In the genomic region with DNA sequence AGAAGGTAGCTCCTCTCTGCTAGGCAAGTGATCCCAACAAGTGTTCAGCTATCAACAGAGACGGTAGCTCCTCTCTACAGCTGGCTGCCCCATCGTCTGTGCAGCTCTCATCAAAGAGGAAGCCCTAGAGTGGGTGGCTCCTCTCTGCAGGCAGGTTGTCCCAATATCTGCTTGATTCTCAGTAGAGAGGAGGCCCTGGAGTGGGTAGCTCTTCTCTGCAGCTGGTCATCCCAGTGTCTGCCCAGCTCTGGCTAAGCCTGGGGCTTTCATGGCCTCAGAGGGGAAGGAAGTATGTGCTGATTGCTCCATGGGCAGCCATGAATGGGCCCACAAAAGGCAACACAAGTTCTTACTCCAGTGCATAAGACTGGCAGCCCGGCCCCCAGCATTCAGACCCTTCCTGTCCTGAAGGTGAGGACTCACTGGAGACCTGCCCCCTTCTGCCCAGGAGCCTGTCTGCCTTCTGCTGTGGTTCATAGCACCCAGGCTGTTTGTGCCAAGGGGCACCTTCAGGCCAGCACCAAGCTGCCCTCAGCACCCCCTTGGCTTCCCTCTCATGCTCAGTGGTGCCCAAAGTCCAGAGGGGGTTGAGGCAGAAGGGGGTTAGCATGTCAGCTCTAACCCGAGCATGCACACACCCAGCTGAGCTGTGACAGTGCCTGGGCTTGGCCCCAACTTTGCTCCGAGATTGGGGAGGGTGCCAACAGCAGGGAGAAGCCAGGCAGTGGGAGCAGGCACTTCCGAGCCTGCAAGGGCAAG, we compare ENCODE assay signal across 16 cellular contexts. TPM values are rescaled to one million over a fixed set of nuclear protein-coding genes. Genes with fewer than 3 reads are reported as not detected.
DNase-seq lines count a peak whose midpoint lies in the region; ATAC-seq and TF ChIP-seq lines count a peak whose summit lies in the region.
"Had no signal": no experiment of that assay in that cellular context is flagged by ENCODE, and none has a peak within 500 bp of the region (broad histone marks: within the 10 kb centered on the region; RNA-seq: fewer than 3 reads in every experiment).

No MANE protein-coding gene starts in this region.

- H3K27ac Mint-ChIP-seq in effector memory CD8-positive, alpha-beta T cell, result no peak overlapping the region
- H3K27ac Mint-ChIP-seq: CD4-positive, alpha-beta memory T cell had no signal

- TF ChIP-seq CTCF in lower lobe of right lung (IDR thresholded peaks at IDR 0.05), result no peak
- no peak for TF ChIP-seq CTCF in neural cell (IDR thresholded peaks at IDR 0.05; ENCODE audit: poor library complexity, severe bottlenecking)
- no peak for TF ChIP-seq CTCF in spleen (IDR thresholded peaks at IDR 0.05 in 8 of 11, conservative IDR thresholded peaks at IDR 0.05 in 3 of 11)

- H2AFZ ChIP-seq in neural cell (ENCODE audit: low read depth, low read length), result no peak overlapping the region
- H2AFZ ChIP-seq: GM23248 had no signal

- H3K36me3 ChIP-seq in lower lobe of right lung (peaks cover 6% of the 10 kb centered on the region), neural cell (ENCODE audit: insufficient read depth, low read length) (no peaks in the 10 kb centered on the region), spleen (no peaks in the 10 kb centered on the region)

- H3K9me3 ChIP-seq in lower lobe of right lung (no peaks in the 10 kb centered on the region), neural cell (ENCODE audit: low read length) (no peaks in the 10 kb centered on the region), spleen (no peaks in the 10 kb centered on the region)

- WGBS in spleen, 5 donors, result 58 to 90% (median 85%) methylated on average over 2 to 6 of the region's 6 CpGs

- H3K4me2 ChIP-seq in neural cell (ENCODE audit: low read length), result no peak overlapping the region

- H3K9me3 Mint-ChIP-seq in effector memory CD8-positive, alpha-beta T cell, result no peaks in the 10 kb centered on the region
- H3K9me3 Mint-ChIP-seq: CD4-positive, alpha-beta memory T cell had no signal

- no peaks in the 10 kb centered on the region for H3K9me2 ChIP-seq in neural cell (ENCODE audit: insufficient read depth, low read length)

- TF ChIP-seq RAD21 in neural cell (conservative IDR thresholded peaks at IDR 0.05), result no peak

- H3K4me3 Mint-ChIP-seq in effector memory CD8-positive, alpha-beta T cell, result no peak overlapping the region
- H3K4me3 Mint-ChIP-seq: CD4-positive, alpha-beta memory T cell had no signal

- H3F3A ChIP-seq in neural cell (ENCODE audit: insufficient read depth, low read length, poor library complexity, severe bottlenecking), result peaks cover 5% of the 10 kb centered on the region

- peak overlapping the region; percentile 59 for H3K9ac ChIP-seq in neural cell (ENCODE audit: low read length)
- H3K9ac ChIP-seq: GM23248 had no signal

- H3K27me3 Mint-ChIP-seq in effector memory CD8-positive, alpha-beta T cell, result peaks cover 0 to 23% of the 10 kb centered on the region in 2 donors

- H3K4me1 ChIP-seq in lower lobe of right lung (no peaks in the 10 kb centered on the region), spleen (no peaks in the 10 kb centered on the region)

- intact Hi-C loops in lower lobe of right lung (cut with DNase I), result no loop called here
- intact Hi-C loops in spleen (cut with DNase I; ENCODE audit: low total_unique reads), result no loop called here

- no peaks in the 10 kb centered on the region for H3K79me2 ChIP-seq in neural cell (replicated peaks; ENCODE audit: insufficient read depth, low read length)

- H3K4me1 Mint-ChIP-seq in effector memory CD8-positive, alpha-beta T cell (ENCODE audit: low read depth in 2 of 2), result no peaks in the 10 kb centered on the region
- H3K4me1 Mint-ChIP-seq: CD4-positive, alpha-beta memory T cell had no signal

- no peak for DNase-seq in lower lobe of right lung
- peak; percentile 69 for DNase-seq in spleen
- no peak for DNase-seq in effector memory CD8-positive, alpha-beta T cell
- DNase-seq in NCI-H1048 (lab: John Stamatoyannopoulos, UW), result no peak
- DNase-seq: C1 segment of cervical spinal cord; Calu3; CD4-positive, alpha-beta memory T cell; COR-L47; DMS153; DND-41; GM23248; H7; HCEC 1CT had no signal

- H3K4me3 ChIP-seq in lower lobe of right lung (no peak overlapping the region), neural cell (ENCODE audit: low read length) (peak overlapping the region; percentile 16), spleen (no peak overlapping the region)
- H3K4me3 ChIP-seq: GM23248 had no signal

- H3K27me3 ChIP-seq in lower lobe of right lung (ENCODE audit: low read depth) (no peaks in the 10 kb centered on the region), neural cell (ENCODE audit: insufficient read depth, low read depth, low read length) (no peaks in the 10 kb centered on the region), spleen (replicated peaks in 1 of 7) (no peaks in the 10 kb centered on the region)

- no peaks in the 10 kb centered on the region for H4K20me1 ChIP-seq in neural cell (ENCODE audit: insufficient read depth)

- peak; percentile 26 to 35 for ATAC-seq in lower lobe of right lung
- ATAC-seq in GM18519 (IDR thresholded peaks at IDR 0.05; ENCODE audit: low FRiP score, unreplicated experiment), result no peak
- no peak for ATAC-seq in effector memory CD8-positive, alpha-beta T cell (replicated peaks)

- TF ChIP-seq POLR2A in spleen (IDR thresholded peaks at IDR 0.05), result no peak

- no peak for TF ChIP-seq EP300 in neural cell (conservative IDR thresholded peaks at IDR 0.05; ENCODE audit: poor library complexity, severe bottlenecking)

- no peak overlapping the region for H3K27ac ChIP-seq in lower lobe of right lung
- H3K27ac ChIP-seq in neural cell (ENCODE audit: low read length), result peak overlapping the region; percentile 88
- H3K27ac ChIP-seq in spleen, result no peak overlapping the region
- H3K27ac ChIP-seq: GM23248 had no signal

- no peaks in the 10 kb centered on the region for H3K36me3 Mint-ChIP-seq in effector memory CD8-positive, alpha-beta T cell (ENCODE audit: insufficient read depth)
- H3K36me3 Mint-ChIP-seq: CD4-positive, alpha-beta memory T cell had no signal

TF ChIP-seq in neural cell, 6 proteins besides CTCF, POLR2A, EP300 and RAD21:
- TF ChIP-seq SMC3 (conservative IDR thresholded peaks at IDR 0.05; ENCODE audit: poor library complexity), result no peak
- no peak for TF ChIP-seq MXI1 (conservative IDR thresholded peaks at IDR 0.05; ENCODE audit: poor library complexity, severe bottlenecking)
- TF ChIP-seq EZH2 (IDR thresholded peaks at IDR 0.05; ENCODE audit: borderline replicate concordance, insufficient read depth, low read length, poor library complexity, severe bottlenecking), result no peak
- TF ChIP-seq, protein P1, sequence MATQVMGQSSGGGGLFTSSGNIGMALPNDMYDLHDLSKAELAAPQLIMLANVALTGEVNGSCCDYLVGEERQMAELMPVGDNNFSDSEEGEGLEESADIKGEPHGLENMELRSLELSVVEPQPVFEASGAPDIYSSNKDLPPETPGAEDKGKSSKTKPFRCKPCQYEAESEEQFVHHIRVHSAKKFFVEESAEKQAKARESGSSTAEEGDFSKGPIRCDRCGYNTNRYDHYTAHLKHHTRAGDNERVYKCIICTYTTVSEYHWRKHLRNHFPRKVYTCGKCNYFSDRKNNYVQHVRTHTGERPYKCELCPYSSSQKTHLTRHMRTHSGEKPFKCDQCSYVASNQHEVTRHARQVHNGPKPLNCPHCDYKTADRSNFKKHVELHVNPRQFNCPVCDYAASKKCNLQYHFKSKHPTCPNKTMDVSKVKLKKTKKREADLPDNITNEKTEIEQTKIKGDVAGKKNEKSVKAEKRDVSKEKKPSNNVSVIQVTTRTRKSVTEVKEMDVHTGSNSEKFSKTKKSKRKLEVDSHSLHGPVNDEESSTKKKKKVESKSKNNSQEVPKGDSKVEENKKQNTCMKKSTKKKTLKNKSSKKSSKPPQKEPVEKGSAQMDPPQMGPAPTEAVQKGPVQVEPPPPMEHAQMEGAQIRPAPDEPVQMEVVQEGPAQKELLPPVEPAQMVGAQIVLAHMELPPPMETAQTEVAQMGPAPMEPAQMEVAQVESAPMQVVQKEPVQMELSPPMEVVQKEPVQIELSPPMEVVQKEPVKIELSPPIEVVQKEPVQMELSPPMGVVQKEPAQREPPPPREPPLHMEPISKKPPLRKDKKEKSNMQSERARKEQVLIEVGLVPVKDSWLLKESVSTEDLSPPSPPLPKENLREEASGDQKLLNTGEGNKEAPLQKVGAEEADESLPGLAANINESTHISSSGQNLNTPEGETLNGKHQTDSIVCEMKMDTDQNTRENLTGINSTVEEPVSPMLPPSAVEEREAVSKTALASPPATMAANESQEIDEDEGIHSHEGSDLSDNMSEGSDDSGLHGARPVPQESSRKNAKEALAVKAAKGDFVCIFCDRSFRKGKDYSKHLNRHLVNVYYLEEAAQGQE (IDR thresholded peaks at IDR 0.05; ENCODE audit: borderline replicate concordance), result no peak
- no peak for TF ChIP-seq POLR2AphosphoS5 (IDR thresholded peaks at IDR 0.05)
- TF ChIP-seq TAF1 (IDR thresholded peaks at IDR 0.05; ENCODE audit: low read depth), result no peak

RNA-seq across cellular contexts. Expression of gene CCDC68, which starts 48.9 kb away (rescaled TPM):
- 20.2 TPM for total RNA-seq in lower lobe of right lung
- polyA plus RNA-seq in neural cell, result 0.26 and 0.30 TPM in 2 replicates
- polyA minus RNA-seq in neural cell, result 0.24 and 0.35 TPM in 2 replicates
- total RNA-seq in spleen, result 10 to 100 TPM in 6 of 7 donors, 1 to 10 TPM in 1; 6.7 to 25.3 (median 16.6) TPM
- polyA plus RNA-seq in spleen, result 1 to 10 TPM; 2.0 to 6.0 (median 3.7) TPM
- total RNA-seq: A673 had no signal
- polyA plus RNA-seq: CD4-positive, alpha-beta memory T cell had no signal

Comparison
In these comparisons a context has a peak if more than half of its experiments do, and no peak if none do; other contexts are left out.
1. ATAC-seq: peak in lower lobe of right lung (2 of 2); none in GM18519 (single experiment) and effector memory CD8-positive, alpha-beta T cell (single experiment).